ENCODE assay signal across 1 cellular context in the genomic region with DNA sequence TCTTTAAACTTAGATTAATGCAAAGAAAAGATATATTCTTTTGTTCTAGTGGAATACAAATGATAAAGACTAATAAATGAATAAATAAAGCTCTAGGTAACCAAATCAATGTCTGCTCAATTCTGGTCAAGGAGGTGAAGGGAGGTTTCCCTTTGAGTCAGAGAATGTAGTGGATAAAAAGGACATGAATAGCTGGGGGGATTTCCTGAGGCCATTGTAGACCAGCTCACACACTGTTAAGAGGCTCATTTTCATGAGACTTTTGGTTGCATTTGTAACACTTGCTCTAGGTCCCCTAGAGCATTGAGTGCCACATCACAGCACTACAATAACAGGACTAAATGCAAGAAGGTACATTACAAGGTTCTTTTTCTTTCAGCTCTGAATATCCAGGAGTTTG.
TF ChIP-seq lines count a peak whose summit lies in the region.

No MANE protein-coding gene starts in this region.

TF ChIP-seq in GM12878, 131 proteins besides CTCF, POLR2A, EP300 and RAD21 (continued from another document and continues in another):
- TF ChIP-seq, protein P1, sequence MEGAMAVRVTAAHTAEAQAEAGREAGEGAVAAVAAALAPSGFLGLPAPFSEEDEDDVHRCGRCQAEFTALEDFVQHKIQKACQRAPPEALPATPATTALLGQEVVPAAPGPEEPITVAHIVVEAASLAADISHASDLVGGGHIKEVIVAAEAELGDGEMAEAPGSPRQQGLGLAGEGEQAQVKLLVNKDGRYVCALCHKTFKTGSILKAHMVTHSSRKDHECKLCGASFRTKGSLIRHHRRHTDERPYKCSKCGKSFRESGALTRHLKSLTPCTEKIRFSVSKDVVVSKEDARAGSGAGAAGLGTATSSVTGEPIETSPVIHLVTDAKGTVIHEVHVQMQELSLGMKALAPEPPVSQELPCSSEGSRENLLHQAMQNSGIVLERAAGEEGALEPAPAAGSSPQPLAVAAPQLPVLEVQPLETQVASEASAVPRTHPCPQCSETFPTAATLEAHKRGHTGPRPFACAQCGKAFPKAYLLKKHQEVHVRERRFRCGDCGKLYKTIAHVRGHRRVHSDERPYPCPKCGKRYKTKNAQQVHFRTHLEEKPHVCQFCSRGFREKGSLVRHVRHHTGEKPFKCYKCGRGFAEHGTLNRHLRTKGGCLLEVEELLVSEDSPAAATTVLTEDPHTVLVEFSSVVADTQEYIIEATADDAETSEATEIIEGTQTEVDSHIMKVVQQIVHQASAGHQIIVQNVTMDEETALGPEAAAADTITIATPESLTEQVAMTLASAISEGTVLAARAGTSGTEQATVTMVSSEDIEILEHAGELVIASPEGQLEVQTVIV (IDR thresholded peaks at IDR 0.05; ENCODE audit: borderline replicate concordance, partially characterized antibody), result no peak
- TF ChIP-seq TAF1 (IDR thresholded peaks at IDR 0.05; ENCODE audit: borderline replicate concordance, low read depth, low read length) (no peak), CBX5 (IDR thresholded peaks at IDR 0.05; ENCODE audit: low read depth) (no peak; the same call in 1 of the 2 replicates), RELA (IDR thresholded peaks at IDR 0.05; ENCODE audit: borderline replicate concordance, partially characterized antibody) (peak; percentile 72), RUNX3 (IDR thresholded peaks at IDR 0.05; ENCODE audit: low read length) (peak; percentile 79), POLR2AphosphoS5 (IDR thresholded peaks at IDR 0.05; ENCODE audit: low read length) (peak; percentile 38; the same call in 1 of the 2 replicates), MYC (IDR thresholded peaks at IDR 0.05; ENCODE audit: insufficient read depth, insufficient read length, insufficient replicate concordance, low read length, severe bottlenecking) (no peak), SRF (IDR thresholded peaks at IDR 0.05; ENCODE audit: low read depth in 2 of 2, low read length in 2 of 2) (no peak), CHD2 (IDR thresholded peaks at IDR 0.05; ENCODE audit: borderline replicate concordance, low read depth, low read length) (no peak), POLR2AphosphoS2 (IDR thresholded peaks at IDR 0.05; ENCODE audit: low read depth, low read length) (no peak), ZBED1 (IDR thresholded peaks at IDR 0.05; ENCODE audit: borderline replicate concordance) (no peak), YY1 (IDR thresholded peaks at IDR 0.05; ENCODE audit: low read depth, low read length) (peak; percentile 84), MTA3 (IDR thresholded peaks at IDR 0.05; ENCODE audit: borderline replicate concordance, low read length) (no peak), BACH1 (IDR thresholded peaks at IDR 0.05; ENCODE audit: borderline replicate concordance) (no peak), RAD51 (IDR thresholded peaks at IDR 0.05) (no peak), BCL11A (IDR thresholded peaks at IDR 0.05; ENCODE audit: low read depth, low read length) (peak; percentile 51), TCF7 (IDR thresholded peaks at IDR 0.05; ENCODE audit: borderline replicate concordance) (peak; percentile 16; the same call in 1 of the 2 replicates), IRF4 (IDR thresholded peaks at IDR 0.05; ENCODE audit: low read depth, low read length) (peak; percentile 92), NRF1 (conservative IDR thresholded peaks at IDR 0.05; ENCODE audit: low read depth, low read length) (no peak), SMAD5 (IDR thresholded peaks at IDR 0.05; ENCODE audit: low read depth) (no peak), SIN3A (IDR thresholded peaks at IDR 0.05; ENCODE audit: low read depth, low read length) (no peak), KLF5 (IDR thresholded peaks at IDR 0.05; ENCODE audit: partially characterized antibody) (no peak), MEF2B (IDR thresholded peaks at IDR 0.05; ENCODE audit: partially characterized antibody, poor library complexity, severe bottlenecking) (peak; percentile 70), NBN (IDR thresholded peaks at IDR 0.05) (no peak), HDGF (IDR thresholded peaks at IDR 0.05) (no peak), POU2F2 (IDR thresholded peaks at IDR 0.05; ENCODE audit: borderline replicate concordance, low read depth, low read length) (no peak; the same call in 2 of the 3 replicates), FOS (IDR thresholded peaks at IDR 0.05; ENCODE audit: borderline replicate concordance, extremely low read depth, insufficient read length) (no peak), SUZ12 (IDR thresholded peaks at IDR 0.05; ENCODE audit: unreplicated experiment) (no peak), ZSCAN29 (IDR thresholded peaks at IDR 0.05) (no peak), PAX5 (IDR thresholded peaks at IDR 0.05; ENCODE audit: borderline replicate concordance, low read depth, low read length) (peak; percentile 34; the same call in 1 of the 2 replicates)
- TF ChIP-seq, protein P2, sequence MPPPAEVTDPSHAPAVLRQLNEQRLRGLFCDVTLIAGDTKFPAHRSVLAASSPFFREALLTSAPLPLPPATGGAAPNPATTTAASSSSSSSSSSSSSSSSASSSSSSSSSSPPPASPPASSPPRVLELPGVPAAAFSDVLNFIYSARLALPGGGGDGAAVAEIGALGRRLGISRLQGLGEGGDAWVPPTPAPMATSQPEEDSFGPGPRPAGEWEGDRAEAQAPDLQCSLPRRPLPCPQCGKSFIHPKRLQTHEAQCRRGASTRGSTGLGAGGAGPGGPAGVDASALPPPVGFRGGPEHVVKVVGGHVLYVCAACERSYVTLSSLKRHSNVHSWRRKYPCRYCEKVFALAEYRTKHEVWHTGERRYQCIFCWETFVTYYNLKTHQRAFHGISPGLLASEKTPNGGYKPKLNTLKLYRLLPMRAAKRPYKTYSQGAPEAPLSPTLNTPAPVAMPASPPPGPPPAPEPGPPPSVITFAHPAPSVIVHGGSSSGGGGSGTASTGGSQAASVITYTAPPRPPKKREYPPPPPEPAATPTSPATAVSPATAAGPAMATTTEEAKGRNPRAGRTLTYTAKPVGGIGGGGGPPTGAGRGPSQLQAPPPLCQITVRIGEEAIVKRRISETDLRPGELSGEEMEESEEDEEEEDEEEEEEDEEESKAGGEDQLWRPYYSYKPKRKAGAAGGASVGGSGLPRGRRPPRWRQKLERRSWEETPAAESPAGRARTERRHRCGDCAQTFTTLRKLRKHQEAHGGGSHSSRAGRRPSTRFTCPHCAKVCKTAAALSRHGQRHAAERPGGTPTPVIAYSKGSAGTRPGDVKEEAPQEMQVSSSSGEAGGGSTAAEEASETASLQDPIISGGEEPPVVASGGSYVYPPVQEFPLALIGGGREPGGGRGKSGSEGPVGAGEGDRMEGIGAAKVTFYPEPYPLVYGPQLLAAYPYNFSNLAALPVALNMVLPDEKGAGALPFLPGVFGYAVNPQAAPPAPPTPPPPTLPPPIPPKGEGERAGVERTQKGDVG (CRISPR knock-in tag; IDR thresholded peaks at IDR 0.05), result no peak
- TF ChIP-seq, protein P3, sequence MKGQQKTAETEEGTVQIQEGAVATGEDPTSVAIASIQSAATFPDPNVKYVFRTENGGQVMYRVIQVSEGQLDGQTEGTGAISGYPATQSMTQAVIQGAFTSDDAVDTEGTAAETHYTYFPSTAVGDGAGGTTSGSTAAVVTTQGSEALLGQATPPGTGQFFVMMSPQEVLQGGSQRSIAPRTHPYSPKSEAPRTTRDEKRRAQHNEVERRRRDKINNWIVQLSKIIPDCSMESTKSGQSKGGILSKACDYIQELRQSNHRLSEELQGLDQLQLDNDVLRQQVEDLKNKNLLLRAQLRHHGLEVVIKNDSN (IDR thresholded peaks at IDR 0.05; ENCODE audit: borderline replicate concordance, extremely low read length, insufficient read depth, low read depth, low read length), result no peak
- TF ChIP-seq, protein P4, sequence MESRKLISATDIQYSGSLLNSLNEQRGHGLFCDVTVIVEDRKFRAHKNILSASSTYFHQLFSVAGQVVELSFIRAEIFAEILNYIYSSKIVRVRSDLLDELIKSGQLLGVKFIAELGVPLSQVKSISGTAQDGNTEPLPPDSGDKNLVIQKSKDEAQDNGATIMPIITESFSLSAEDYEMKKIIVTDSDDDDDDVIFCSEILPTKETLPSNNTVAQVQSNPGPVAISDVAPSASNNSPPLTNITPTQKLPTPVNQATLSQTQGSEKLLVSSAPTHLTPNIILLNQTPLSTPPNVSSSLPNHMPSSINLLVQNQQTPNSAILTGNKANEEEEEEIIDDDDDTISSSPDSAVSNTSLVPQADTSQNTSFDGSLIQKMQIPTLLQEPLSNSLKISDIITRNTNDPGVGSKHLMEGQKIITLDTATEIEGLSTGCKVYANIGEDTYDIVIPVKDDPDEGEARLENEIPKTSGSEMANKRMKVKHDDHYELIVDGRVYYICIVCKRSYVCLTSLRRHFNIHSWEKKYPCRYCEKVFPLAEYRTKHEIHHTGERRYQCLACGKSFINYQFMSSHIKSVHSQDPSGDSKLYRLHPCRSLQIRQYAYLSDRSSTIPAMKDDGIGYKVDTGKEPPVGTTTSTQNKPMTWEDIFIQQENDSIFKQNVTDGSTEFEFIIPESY (IDR thresholded peaks at IDR 0.05), result no peak
- TF ChIP-seq, protein P5, sequence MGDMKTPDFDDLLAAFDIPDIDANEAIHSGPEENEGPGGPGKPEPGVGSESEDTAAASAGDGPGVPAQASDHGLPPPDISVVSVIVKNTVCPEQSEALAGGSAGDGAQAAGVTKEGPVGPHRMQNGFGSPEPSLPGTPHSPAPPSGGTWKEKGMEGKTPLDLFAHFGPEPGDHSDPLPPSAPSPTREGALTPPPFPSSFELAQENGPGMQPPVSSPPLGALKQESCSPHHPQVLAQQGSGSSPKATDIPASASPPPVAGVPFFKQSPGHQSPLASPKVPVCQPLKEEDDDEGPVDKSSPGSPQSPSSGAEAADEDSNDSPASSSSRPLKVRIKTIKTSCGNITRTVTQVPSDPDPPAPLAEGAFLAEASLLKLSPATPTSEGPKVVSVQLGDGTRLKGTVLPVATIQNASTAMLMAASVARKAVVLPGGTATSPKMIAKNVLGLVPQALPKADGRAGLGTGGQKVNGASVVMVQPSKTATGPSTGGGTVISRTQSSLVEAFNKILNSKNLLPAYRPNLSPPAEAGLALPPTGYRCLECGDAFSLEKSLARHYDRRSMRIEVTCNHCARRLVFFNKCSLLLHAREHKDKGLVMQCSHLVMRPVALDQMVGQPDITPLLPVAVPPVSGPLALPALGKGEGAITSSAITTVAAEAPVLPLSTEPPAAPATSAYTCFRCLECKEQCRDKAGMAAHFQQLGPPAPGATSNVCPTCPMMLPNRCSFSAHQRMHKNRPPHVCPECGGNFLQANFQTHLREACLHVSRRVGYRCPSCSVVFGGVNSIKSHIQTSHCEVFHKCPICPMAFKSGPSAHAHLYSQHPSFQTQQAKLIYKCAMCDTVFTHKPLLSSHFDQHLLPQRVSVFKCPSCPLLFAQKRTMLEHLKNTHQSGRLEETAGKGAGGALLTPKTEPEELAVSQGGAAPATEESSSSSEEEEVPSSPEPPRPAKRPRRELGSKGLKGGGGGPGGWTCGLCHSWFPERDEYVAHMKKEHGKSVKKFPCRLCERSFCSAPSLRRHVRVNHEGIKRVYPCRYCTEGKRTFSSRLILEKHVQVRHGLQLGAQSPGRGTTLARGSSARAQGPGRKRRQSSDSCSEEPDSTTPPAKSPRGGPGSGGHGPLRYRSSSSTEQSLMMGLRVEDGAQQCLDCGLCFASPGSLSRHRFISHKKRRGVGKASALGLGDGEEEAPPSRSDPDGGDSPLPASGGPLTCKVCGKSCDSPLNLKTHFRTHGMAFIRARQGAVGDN (IDR thresholded peaks at IDR 0.05), result no peak
- TF ChIP-seq, protein P6, sequence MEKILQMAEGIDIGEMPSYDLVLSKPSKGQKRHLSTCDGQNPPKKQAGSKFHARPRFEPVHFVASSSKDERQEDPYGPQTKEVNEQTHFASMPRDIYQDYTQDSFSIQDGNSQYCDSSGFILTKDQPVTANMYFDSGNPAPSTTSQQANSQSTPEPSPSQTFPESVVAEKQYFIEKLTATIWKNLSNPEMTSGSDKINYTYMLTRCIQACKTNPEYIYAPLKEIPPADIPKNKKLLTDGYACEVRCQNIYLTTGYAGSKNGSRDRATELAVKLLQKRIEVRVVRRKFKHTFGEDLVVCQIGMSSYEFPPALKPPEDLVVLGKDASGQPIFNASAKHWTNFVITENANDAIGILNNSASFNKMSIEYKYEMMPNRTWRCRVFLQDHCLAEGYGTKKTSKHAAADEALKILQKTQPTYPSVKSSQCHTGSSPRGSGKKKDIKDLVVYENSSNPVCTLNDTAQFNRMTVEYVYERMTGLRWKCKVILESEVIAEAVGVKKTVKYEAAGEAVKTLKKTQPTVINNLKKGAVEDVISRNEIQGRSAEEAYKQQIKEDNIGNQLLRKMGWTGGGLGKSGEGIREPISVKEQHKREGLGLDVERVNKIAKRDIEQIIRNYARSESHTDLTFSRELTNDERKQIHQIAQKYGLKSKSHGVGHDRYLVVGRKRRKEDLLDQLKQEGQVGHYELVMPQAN (conservative IDR thresholded peaks at IDR 0.05), result no peak
- TF ChIP-seq, protein P7, sequence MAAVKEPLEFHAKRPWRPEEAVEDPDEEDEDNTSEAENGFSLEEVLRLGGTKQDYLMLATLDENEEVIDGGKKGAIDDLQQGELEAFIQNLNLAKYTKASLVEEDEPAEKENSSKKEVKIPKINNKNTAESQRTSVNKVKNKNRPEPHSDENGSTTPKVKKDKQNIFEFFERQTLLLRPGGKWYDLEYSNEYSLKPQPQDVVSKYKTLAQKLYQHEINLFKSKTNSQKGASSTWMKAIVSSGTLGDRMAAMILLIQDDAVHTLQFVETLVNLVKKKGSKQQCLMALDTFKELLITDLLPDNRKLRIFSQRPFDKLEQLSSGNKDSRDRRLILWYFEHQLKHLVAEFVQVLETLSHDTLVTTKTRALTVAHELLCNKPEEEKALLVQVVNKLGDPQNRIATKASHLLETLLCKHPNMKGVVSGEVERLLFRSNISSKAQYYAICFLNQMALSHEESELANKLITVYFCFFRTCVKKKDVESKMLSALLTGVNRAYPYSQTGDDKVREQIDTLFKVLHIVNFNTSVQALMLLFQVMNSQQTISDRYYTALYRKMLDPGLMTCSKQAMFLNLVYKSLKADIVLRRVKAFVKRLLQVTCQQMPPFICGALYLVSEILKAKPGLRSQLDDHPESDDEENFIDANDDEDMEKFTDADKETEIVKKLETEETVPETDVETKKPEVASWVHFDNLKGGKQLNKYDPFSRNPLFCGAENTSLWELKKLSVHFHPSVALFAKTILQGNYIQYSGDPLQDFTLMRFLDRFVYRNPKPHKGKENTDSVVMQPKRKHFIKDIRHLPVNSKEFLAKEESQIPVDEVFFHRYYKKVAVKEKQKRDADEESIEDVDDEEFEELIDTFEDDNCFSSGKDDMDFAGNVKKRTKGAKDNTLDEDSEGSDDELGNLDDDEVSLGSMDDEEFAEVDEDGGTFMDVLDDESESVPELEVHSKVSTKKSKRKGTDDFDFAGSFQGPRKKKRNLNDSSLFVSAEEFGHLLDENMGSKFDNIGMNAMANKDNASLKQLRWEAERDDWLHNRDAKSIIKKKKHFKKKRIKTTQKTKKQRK (IDR thresholded peaks at IDR 0.05; ENCODE audit: low read depth, low read length), result no peak
